8 cellular contexts compared by ENCODE assay signal in genomic region chr12:108729612-108730336, GRCh38. TPM values are rescaled to one million over a fixed set of nuclear protein-coding genes. Genes with fewer than 3 reads are reported as not detected.
DNase-seq lines count a peak whose midpoint lies in the region; ATAC-seq and TF ChIP-seq lines count a peak whose summit lies in the region.

No MANE protein-coding gene starts in this region.

- no peaks in the 10 kb centered on the region for H3K27me3 ChIP-seq in HCT116 (ENCODE audit: insufficient read depth, low read length)
- H3K27me3 ChIP-seq in esophagus (ENCODE audit: control insufficient read depth in 1 of 2, insufficient read depth in 2 of 2, low read length in 2 of 2) = no peaks in the 10 kb centered on the region
- no peaks in the 10 kb centered on the region for H3K27me3 ChIP-seq in neutrophil

- 14 to 15% methylated on average over 14 of the region's 14 CpGs for WGBS in esophagus, 2 donors

- H3K36me3 ChIP-seq in HCT116 (ENCODE audit: control insufficient read depth in 1 of 2, insufficient read depth in 2 of 2, low read length in 2 of 2) (no peaks in the 10 kb centered on the region), SK-N-MC (ENCODE audit: insufficient read depth, low read length) (peaks cover 8% of the 10 kb centered on the region), esophagus (ENCODE audit: control insufficient read depth in 2 of 2, insufficient read depth in 2 of 2, low read length in 1 of 2) (no peaks in the 10 kb centered on the region), neutrophil (no peaks in the 10 kb centered on the region)

- TF ChIP-seq CTCF in AG09309 (IDR thresholded peaks at IDR 0.05; ENCODE audit: control insufficient read depth, insufficient read depth, low read depth, low read length, missing control alignments) (no peak), HCT116 (IDR thresholded peaks at IDR 0.05 in 2 of 3, conservative IDR thresholded peaks at IDR 0.05 in 1 of 3; ENCODE audit: borderline replicate concordance in 1 of 3, insufficient read depth in 1 of 3, low read depth in 2 of 3, low read length in 2 of 3) (no peak), neutrophil (IDR thresholded peaks at IDR 0.05) (no peak)

- TF ChIP-seq RAD21 in HCT116 (IDR thresholded peaks at IDR 0.05; ENCODE audit: low read depth) = no peak

- H3K4me1 ChIP-seq in HCT116 (ENCODE audit: control insufficient read depth in 1 of 2, insufficient read depth in 2 of 2, low read length in 2 of 2) (peaks cover 27 to 53% of the 10 kb centered on the region in 2 experiments), esophagus (ENCODE audit: control insufficient read depth in 2 of 2, insufficient read depth in 2 of 2, low read length in 1 of 2) (no peaks in the 10 kb centered on the region), neutrophil (ENCODE audit: control insufficient read depth in 1 of 2, insufficient read depth in 1 of 2, low read depth in 1 of 2, low read length in 1 of 2) (peaks cover 44 to 58% of the 10 kb centered on the region in 2 experiments)

- H3K27ac ChIP-seq in HCT116 (ENCODE audit: low read depth, low read length) (peak overlapping the region; percentile 78; the same call in 1 of the 2 replicates), SK-N-MC (peak overlapping the region; percentile 79), esophagus (ENCODE audit: low read depth in 2 of 2, low read length in 1 of 2) (peak overlapping the region; percentile 95 to 98), neutrophil (peak overlapping the region; percentile 98)

- no peak overlapping the region for H2AFZ ChIP-seq in HCT116 (ENCODE audit: low read depth, low read length, poor library complexity, severe bottlenecking)

- intact Hi-C loops in HCT116 (cut with micrococcal nuclease) = loop anchor here (5.0 kb wide), 2 partner anchors 37 to 62 kb away; no protein-coding TSS in a partner anchor

- CTCF ChIA-PET in HCT116 (lab: Charles Lee) = no interaction called here

- peaks cover 60% of the 10 kb centered on the region for H3K79me2 ChIP-seq in HCT116 (ENCODE audit: insufficient read depth, low read length)

- DNase-seq in AG09309 (ENCODE audit: low read depth) (no peak), HCT116 (ENCODE audit: low read depth, low spot score) (no peak), SK-N-MC (ENCODE audit: low read depth, low spot score) (no peak), AG08396 (ENCODE audit: low spot score) (no peak)
- no peak for DNase-seq in activated CD4-positive, CD25-positive, alpha-beta regulatory T cell treated with anti-CD3 and anti-CD28 coated beads, Interleukin-2, amount 50 U/mL, for 72 hours
- DNase-seq in stimulated activated CD4-positive, alpha-beta T cell treated with anti-CD3 and anti-CD28 coated beads, Interleukin-1b, Interleukin-23, amount 100 ng/mL, for 48 hours = no peak

- RAD21 ChIA-PET in HCT116 (lab: Charles Lee; ENCODE audit: low non-redundant PET in 1 of 2, low total read pairs in 2 of 2, uncharacterized antibody in 2 of 2, unreplicated experiment in 2 of 2) = interaction anchor here in 1 of 2 experiments (1.4 kb wide), 1 partner anchor 65 kb away, joined by 7 read pairs; no protein-coding TSS in a partner anchor

- H4K20me1 ChIP-seq in HCT116 (ENCODE audit: insufficient read depth) = no peaks in the 10 kb centered on the region

- no peaks in the 10 kb centered on the region for H3K9me2 ChIP-seq in HCT116 (ENCODE audit: insufficient read depth)

- no peak for ATAC-seq in HCT116

- BruUV-seq in HCT116 (replicated peaks; lab: Mats Ljungman, UMichigan) = no TSS peak

- H3K4me3 ChIP-seq in AG09309 (ENCODE audit: control insufficient read depth, low read depth, low read length) (peak overlapping the region; percentile 99), HCT116 (replicated peaks in 1 of 2; ENCODE audit: low read depth in 1 of 2, low read length in 2 of 2) (peak overlapping the region; percentile 71 to 85), SK-N-MC (peak overlapping the region; percentile 94), esophagus (ENCODE audit: low read depth in 1 of 2, low read length in 2 of 2) (peak overlapping the region; percentile 65 to 94), neutrophil (ENCODE audit: low read depth in 1 of 2, low read length in 1 of 2) (peak overlapping the region; percentile 73 to 97)

- POLR2A ChIA-PET in HCT116 (lab: Charles Lee) = interaction anchor here (1.1 to 1.3 kb wide), 3 partner anchors 43 to 57 kb away, joined by 3 to 8 read pairs (median 4); no protein-coding TSS in a partner anchor

- TF ChIP-seq POLR2A in HCT116 (IDR thresholded peaks at IDR 0.05; ENCODE audit: borderline replicate concordance, extremely low read depth, insufficient read depth, insufficient read length) = no peak

- peak overlapping the region; percentile 92 for H3K4me2 ChIP-seq in HCT116 (ENCODE audit: low read length)

- peak overlapping the region; percentile 89 for H3K9ac ChIP-seq in HCT116 (ENCODE audit: low read length)
- H3K9ac ChIP-seq in SK-N-MC (ENCODE audit: insufficient read length) = peak overlapping the region; percentile 85

- H3K9me3 ChIP-seq in HCT116 (ENCODE audit: control insufficient read depth in 1 of 2, insufficient read depth in 1 of 2, low read depth in 1 of 2, low read length in 2 of 2) (no peaks in the 10 kb centered on the region), SK-N-MC (ENCODE audit: low read depth, low read length) (no peaks in the 10 kb centered on the region), esophagus (ENCODE audit: control insufficient read depth in 2 of 2, insufficient read depth in 1 of 2, low read depth in 1 of 2, low read length in 1 of 2) (no peaks in the 10 kb centered on the region), neutrophil (no peaks in the 10 kb centered on the region)

TF ChIP-seq in HCT116, 20 proteins besides CTCF, POLR2A, EP300 and RAD21 (continues in another document):
- TF ChIP-seq REST (IDR thresholded peaks at IDR 0.05; ENCODE audit: low read depth) (no peak), YY1 (IDR thresholded peaks at IDR 0.05; ENCODE audit: extremely low read depth, insufficient replicate concordance, low read depth, low read length) (no peak), CEBPB (IDR thresholded peaks at IDR 0.05; ENCODE audit: low read depth) (no peak), MAX (IDR thresholded peaks at IDR 0.05) (no peak), JUND (IDR thresholded peaks at IDR 0.05) (no peak), SIN3A (IDR thresholded peaks at IDR 0.05; ENCODE audit: low read depth) (no peak), EGR1 (IDR thresholded peaks at IDR 0.05; ENCODE audit: low read depth) (no peak), POLR2AphosphoS5 (IDR thresholded peaks at IDR 0.05; ENCODE audit: low read depth, low read length) (no peak), ZNF274 (IDR thresholded peaks at IDR 0.05; ENCODE audit: low read depth, low read length) (no peak), TCF7L2 (IDR thresholded peaks at IDR 0.05; ENCODE audit: borderline replicate concordance, extremely low read depth, insufficient read depth, insufficient read length) (no peak), CBX3 (IDR thresholded peaks at IDR 0.05; ENCODE audit: low read depth) (no peak), ZFX (IDR thresholded peaks at IDR 0.05) (no peak), SP1 (IDR thresholded peaks at IDR 0.05; ENCODE audit: low read depth) (no peak), SRF (IDR thresholded peaks at IDR 0.05; ENCODE audit: low read depth) (no peak), ZBTB33 (IDR thresholded peaks at IDR 0.05; ENCODE audit: extremely low read depth, insufficient replicate concordance, low read length) (no peak), EZH2 (IDR thresholded peaks at IDR 0.05) (no peak)

RNA-seq across cellular contexts. Expression of gene CORO1C, which starts 1.5 kb away (rescaled TPM):
- 138 TPM for total RNA-seq in HCT116 (2021; ENCODE audit: unreplicated experiment)
- polyA plus RNA-seq in HCT116 (2012) = 89.8 and 96.1 TPM in 2 replicates
- 10 to 100 TPM; 23.6 to 40.2 TPM for polyA plus RNA-seq in esophagus
